Comparison of ENCODE assay signal across 8 cellular contexts in genomic region chr21:36113647-36114428, GRCh38. TPM values are rescaled to one million over a fixed set of nuclear protein-coding genes. Genes with fewer than 3 reads are reported as not detected.
DNase-seq lines count a peak whose midpoint lies in the region; ATAC-seq, FAIRE-seq and TF ChIP-seq lines count a peak whose summit lies in the region.

No MANE protein-coding gene starts in this region.

- peak overlapping the region; percentile 94 for H3K4me3 Mint-ChIP-seq in T-helper 17 cell
- peak overlapping the region; percentile 75 to 80 for H3K4me3 Mint-ChIP-seq in effector memory CD8-positive, alpha-beta T cell
- H3K4me3 Mint-ChIP-seq in stimulated activated naive B cell treated with anti-CD40 and anti-IgM and Interleukin-4, amounts not matched to agents 10 μg/mL and 1 μg/mL and 100 μg/mL, for 72 hours = peak overlapping the region; percentile 68 to 86

- no peaks in the 10 kb centered on the region for H3K79me2 ChIP-seq in Loucy (ENCODE audit: insufficient read depth, low read length)

- H3K9ac ChIP-seq in Loucy (ENCODE audit: low read depth, low read length, poor library complexity, severe bottlenecking) = peak overlapping the region; percentile 59

- FAIRE-seq in D721Med (lab: Jason Lieb, UNC) = no peak

- peaks cover 2% of the 10 kb centered on the region for H3K36me3 Mint-ChIP-seq in T-helper 17 cell (ENCODE audit: low read depth)
- H3K36me3 Mint-ChIP-seq in effector memory CD8-positive, alpha-beta T cell (ENCODE audit: insufficient read depth) = peaks cover 30% of the 10 kb centered on the region
- no peaks in the 10 kb centered on the region for H3K36me3 Mint-ChIP-seq in stimulated activated naive B cell treated with anti-CD40 and anti-IgM and Interleukin-4, amounts not matched to agents 10 μg/mL and 1 μg/mL and 100 μg/mL, for 72 hours

- ATAC-seq in T-helper 17 cell (peak; percentile 87), GM19455 (IDR thresholded peaks at IDR 0.05; ENCODE audit: unreplicated experiment) (no peak), HG03439 (IDR thresholded peaks at IDR 0.05; ENCODE audit: unreplicated experiment) (no peak)
- ATAC-seq in effector memory CD8-positive, alpha-beta T cell (replicated peaks) = peak; percentile 82
- no peak for ATAC-seq in stimulated activated naive B cell treated with anti-CD40 and anti-IgM and Interleukin-4, amounts not matched to agents 10 μg/mL and 1 μg/mL and 100 μg/mL, for 72 hours (replicated peaks)

- no peaks in the 10 kb centered on the region for H3K9me2 ChIP-seq in Loucy (replicated peaks; ENCODE audit: low read depth, low read length)

- H3K4me3 ChIP-seq in Loucy (ENCODE audit: low read length, poor library complexity, severe bottlenecking) = peak overlapping the region; percentile 76

- H3K27me3 Mint-ChIP-seq in T-helper 17 cell = peaks cover 10% of the 10 kb centered on the region
- H3K27me3 Mint-ChIP-seq in effector memory CD8-positive, alpha-beta T cell = peaks cover 0 to 16% of the 10 kb centered on the region in 2 donors
- H3K27me3 Mint-ChIP-seq in stimulated activated naive B cell treated with anti-CD40 and anti-IgM and Interleukin-4, amounts not matched to agents 10 μg/mL and 1 μg/mL and 100 μg/mL, for 72 hours = peaks cover 0 to 5% of the 10 kb centered on the region in 2 donors

- no peaks in the 10 kb centered on the region for H3F3A ChIP-seq in Loucy (ENCODE audit: low read depth)

- peak; percentile 42 to 58 (median 52) for DNase-seq in T-helper 17 cell
- peak; percentile 29 to 64 (median 35) for DNase-seq in effector memory CD8-positive, alpha-beta T cell
- DNase-seq in stimulated activated naive B cell treated with anti-CD40 and anti-IgM and Interleukin-4, amounts not matched to agents 10 μg/mL and 1 μg/mL and 100 μg/mL, for 72 hours = no peak
- no peak for DNase-seq in SKM-1 treated with dmso at 0.1 percent for 144 hours (lab: John Stamatoyannopoulos, UW; ENCODE audit: unreplicated experiment)
- no peak for DNase-seq in D721Med (ENCODE audit: insufficient read length, low spot score)

- H2AFZ ChIP-seq in Loucy (ENCODE audit: low read length) = peak overlapping the region; percentile 96

- H3K9me3 Mint-ChIP-seq in effector memory CD8-positive, alpha-beta T cell = no peaks in the 10 kb centered on the region
- H3K9me3 Mint-ChIP-seq in stimulated activated naive B cell treated with anti-CD40 and anti-IgM and Interleukin-4, amounts not matched to agents 10 μg/mL and 1 μg/mL and 100 μg/mL, for 72 hours = peaks cover 0 to 1% of the 10 kb centered on the region in 2 donors

- no peaks in the 10 kb centered on the region for H3K36me3 ChIP-seq in Loucy (ENCODE audit: insufficient read depth, low read length)

- H3K27me3 ChIP-seq in Loucy (ENCODE audit: insufficient read depth, low read length, poor library complexity, severe bottlenecking) = no peaks in the 10 kb centered on the region

- H3K27ac Mint-ChIP-seq in T-helper 17 cell = peak overlapping the region; percentile 96
- H3K27ac Mint-ChIP-seq in effector memory CD8-positive, alpha-beta T cell = peak overlapping the region; percentile 68 to 78
- peak overlapping the region; percentile 52 for H3K27ac Mint-ChIP-seq in stimulated activated naive B cell treated with anti-CD40 and anti-IgM and Interleukin-4, amounts not matched to agents 10 μg/mL and 1 μg/mL and 100 μg/mL, for 72 hours

- H3K9me3 ChIP-seq in Loucy (ENCODE audit: insufficient read depth, low read depth, low read length) (no peaks in the 10 kb centered on the region), T-helper 17 cell (ENCODE audit: control insufficient read depth, low read length, poor library complexity, severe bottlenecking) (no peaks in the 10 kb centered on the region)

- H3K4me1 Mint-ChIP-seq in T-helper 17 cell = peaks cover 20% of the 10 kb centered on the region
- peaks cover 13 to 16% of the 10 kb centered on the region in 2 donors for H3K4me1 Mint-ChIP-seq in effector memory CD8-positive, alpha-beta T cell (ENCODE audit: low read depth in 2 of 2)
- H3K4me1 Mint-ChIP-seq in stimulated activated naive B cell treated with anti-CD40 and anti-IgM and Interleukin-4, amounts not matched to agents 10 μg/mL and 1 μg/mL and 100 μg/mL, for 72 hours = peaks cover 3 to 28% of the 10 kb centered on the region in 2 donors

- no peak for TF ChIP-seq CTCF in Loucy (conservative IDR thresholded peaks at IDR 0.05; ENCODE audit: low read length)
- TF ChIP-seq CTCF in D721Med (IDR thresholded peaks at IDR 0.05; ENCODE audit: insufficient read depth, missing control alignments) = no peak

- peak overlapping the region; percentile 60 for H3K4me2 ChIP-seq in Loucy (ENCODE audit: low read depth, low read length, poor library complexity, severe bottlenecking)

- no peaks in the 10 kb centered on the region for H4K20me1 ChIP-seq in Loucy (ENCODE audit: insufficient read depth, low read length, poor library complexity, severe bottlenecking)

- H3K4me1 ChIP-seq in Loucy (ENCODE audit: insufficient read depth, low read length, poor library complexity, severe bottlenecking) = peaks cover 4% of the 10 kb centered on the region

RNA-seq across cellular contexts. Expression of gene CBR3, which starts 21.0 kb away (rescaled TPM):
- 1 to 10 TPM; 2.2 to 3.1 TPM for total RNA-seq in T-helper 17 cell

RNA-seq across cellular contexts. Expression of gene DOP1B, which starts 42.8 kb away (rescaled TPM):
- total RNA-seq in T-helper 17 cell = 10 to 100 TPM; 25.3 to 35.0 TPM

RNA-seq across cellular contexts. Expression of gene CBR1, which starts 44.0 kb away (rescaled TPM):
- 1 to 10 TPM; 4.2 to 6.3 TPM for total RNA-seq in T-helper 17 cell

RNA-seq across cellular contexts. Expression of gene SETD4, which starts 53.5 kb away (rescaled TPM):
- total RNA-seq in T-helper 17 cell = 10 to 100 TPM; 16.5 to 19.1 TPM

Comparison
In these comparisons a context has a peak if more than half of its experiments do, and no peak if none do; other contexts are left out.
1. ATAC-seq: peak in T-helper 17 cell (single experiment) and effector memory CD8-positive, alpha-beta T cell (single experiment); none in stimulated activated naive B cell treated with anti-CD40 and anti-IgM and Interleukin-4, amounts not matched to agents 10 μg/mL and 1 μg/mL and 100 μg/mL, for 72 hours (0 of 2), GM19455 (single experiment) and HG03439 (single experiment).
2. DNase-seq: peak in T-helper 17 cell (3 of 3) and effector memory CD8-positive, alpha-beta T cell (3 of 3); none in stimulated activated naive B cell treated with anti-CD40 and anti-IgM and Interleukin-4, amounts not matched to agents 10 μg/mL and 1 μg/mL and 100 μg/mL, for 72 hours (single experiment), SKM-1 treated with dmso at 0.1 percent for 144 hours (single experiment) and D721Med (single experiment).
3. Peak in every context shown above with its lines, with median percentiles within 50 percentile points of each other: H3K27ac Mint-ChIP-seq and H3K4me3 Mint-ChIP-seq.